18 cellular contexts compared by ENCODE assay signal in the genomic region with DNA sequence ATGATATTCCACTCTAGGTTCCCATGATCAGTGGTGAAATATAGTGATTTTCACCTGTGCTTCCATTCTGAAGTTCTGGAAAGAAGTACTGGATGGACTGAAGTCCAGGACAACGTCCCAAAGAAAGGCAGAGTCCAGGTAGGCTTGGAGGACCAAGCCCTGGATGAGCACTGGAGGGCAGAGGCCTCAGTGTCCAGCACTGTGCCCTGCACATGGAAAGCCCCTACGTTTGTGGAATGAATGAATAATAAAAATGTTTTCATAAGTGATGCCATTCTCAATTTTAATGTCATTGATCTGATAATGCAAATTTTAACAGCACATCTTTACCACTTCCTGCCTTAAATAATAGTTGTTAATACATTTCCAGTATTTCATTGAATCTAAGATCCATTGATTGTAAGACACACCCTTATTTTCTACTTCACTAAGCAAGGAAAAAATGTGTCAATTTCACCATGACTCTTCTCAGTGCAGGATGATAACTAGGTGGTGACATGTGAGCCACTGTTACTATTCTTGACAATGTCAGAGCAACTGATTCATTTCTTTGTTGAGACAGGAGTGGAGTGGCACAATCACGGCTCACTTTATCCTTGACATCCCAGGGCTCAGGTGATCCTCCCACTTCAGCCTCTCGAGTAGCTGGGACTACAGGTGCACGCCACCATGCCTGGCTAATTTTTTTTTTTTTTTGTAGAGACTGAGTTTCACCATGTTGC. TPM values are rescaled to one million over a fixed set of nuclear protein-coding genes. Genes with fewer than 3 reads are reported as not detected.
A peak's percentile ranks its signal among the peaks of the same experiment; 100 is the strongest.
DNase-seq lines count a peak whose midpoint lies in the region; ATAC-seq and TF ChIP-seq lines count a peak whose summit lies in the region.
"Had no signal": no experiment of that assay in that cellular context is flagged by ENCODE, and none has a peak within 500 bp of the region (broad histone marks: within the 10 kb centered on the region; RNA-seq: fewer than 3 reads in every experiment).

No MANE protein-coding gene starts in this region.

- no peaks in the 10 kb centered on the region for H3K27me3 Mint-ChIP-seq in CD4-positive, alpha-beta memory T cell
- no peaks in the 10 kb centered on the region for H3K27me3 Mint-ChIP-seq in activated CD8-positive, alpha-beta memory T cell treated with anti-CD3 and anti-CD28 coated beads, Interleukin-2, amount 10 ng/mL, durations not matched to agents 7 days and 5 days
- peaks cover 7% of the 10 kb centered on the region for H3K27me3 Mint-ChIP-seq in neural progenitor cell (ENCODE audit: insufficient read depth, low read depth)
- H3K27me3 Mint-ChIP-seq: B cell; CD8-positive, alpha-beta memory T cell had no signal

- no peaks in the 10 kb centered on the region for H4K20me1 ChIP-seq in neural progenitor cell (ENCODE audit: low read depth)

- H3K27ac ChIP-seq in CD4-positive, alpha-beta memory T cell (ENCODE audit: low read depth, low read length), result no peak overlapping the region
- H3K27ac ChIP-seq in neural progenitor cell, result no peak overlapping the region
- H3K27ac ChIP-seq: KMS-11 had no signal

- no peak overlapping the region for H3K4me3 Mint-ChIP-seq in CD4-positive, alpha-beta memory T cell
- H3K4me3 Mint-ChIP-seq in activated CD8-positive, alpha-beta memory T cell treated with anti-CD3 and anti-CD28 coated beads, Interleukin-2, amount 10 ng/mL, durations not matched to agents 7 days and 5 days, result no peak overlapping the region
- peak overlapping the region; percentile 3 for H3K4me3 Mint-ChIP-seq in neural progenitor cell
- H3K4me3 Mint-ChIP-seq: B cell; CD8-positive, alpha-beta memory T cell had no signal

- no peaks in the 10 kb centered on the region for H3K79me2 ChIP-seq in neural progenitor cell (ENCODE audit: low read depth)

- H3K36me3 Mint-ChIP-seq in CD4-positive, alpha-beta memory T cell, result peaks cover 5 to 6% of the 10 kb centered on the region in 2 donors
- H3K36me3 Mint-ChIP-seq in activated CD8-positive, alpha-beta memory T cell treated with anti-CD3 and anti-CD28 coated beads, Interleukin-2, amount 10 ng/mL, durations not matched to agents 7 days and 5 days, result no peaks in the 10 kb centered on the region
- peaks cover 4% of the 10 kb centered on the region for H3K36me3 Mint-ChIP-seq in neural progenitor cell

- DNase-seq in activated CD8-positive, alpha-beta memory T cell treated with anti-CD3 and anti-CD28 coated beads for 24 hours, result peak; percentile 24
- no peak for DNase-seq in activated CD8-positive, alpha-beta memory T cell treated with anti-CD3 and anti-CD28 coated beads, Interleukin-2, amount 50 U/mL, for 4 hours
- DNase-seq in CD4-positive, alpha-beta memory T cell, result no peak
- no peak for DNase-seq in activated CD8-positive, alpha-beta memory T cell treated with anti-CD3 and anti-CD28 coated beads, Interleukin-2, amount 10 ng/mL, durations not matched to agents 7 days and 5 days
- DNase-seq in neural progenitor cell (ENCODE audit: low spot score), result no peak
- no peak for DNase-seq in 8988T
- DNase-seq: ACHN; CD8-positive, alpha-beta memory T cell; NCI-H1092; NCI-H2227 treated with DMSO at 0.1 percent for 48 hours; NCI-H526; NK-92 treated with Interleukin-12 subunit alpha and Interleukin-12 subunit beta, amount 100 ng/mL, for 24 hours; OCI-M1; RPMI8226 had no signal

- H2AFZ ChIP-seq in neural progenitor cell (replicated peaks), result no peak overlapping the region

- no peak overlapping the region for H3K4me3 ChIP-seq in CD4-positive, alpha-beta memory T cell (ENCODE audit: low read length in 2 of 2)
- no peak overlapping the region for H3K4me3 ChIP-seq in neural progenitor cell

- H3F3A ChIP-seq in neural progenitor cell (ENCODE audit: low read depth), result no peaks in the 10 kb centered on the region

- H3K27me3 ChIP-seq in CD4-positive, alpha-beta memory T cell (ENCODE audit: insufficient read depth, low read length), result no peaks in the 10 kb centered on the region
- no peaks in the 10 kb centered on the region for H3K27me3 ChIP-seq in neural progenitor cell

- intact Hi-C loops in CD4-positive, alpha-beta memory T cell (cut with micrococcal nuclease), result no loop called here

- H3K9me3 Mint-ChIP-seq in CD4-positive, alpha-beta memory T cell, result peaks cover 0 to 5% (median 0%) of the 10 kb centered on the region in 8 donors
- H3K9me3 Mint-ChIP-seq in activated CD8-positive, alpha-beta memory T cell treated with anti-CD3 and anti-CD28 coated beads, Interleukin-2, amount 10 ng/mL, durations not matched to agents 7 days and 5 days (ENCODE audit: low read depth), result no peaks in the 10 kb centered on the region
- H3K9me3 Mint-ChIP-seq in neural progenitor cell, result no peaks in the 10 kb centered on the region
- H3K9me3 Mint-ChIP-seq: CD8-positive, alpha-beta memory T cell had no signal

- TF ChIP-seq CTCF in neural progenitor cell (IDR thresholded peaks at IDR 0.05), result no peak

- H3K9me3 ChIP-seq in CD4-positive, alpha-beta memory T cell (ENCODE audit: control insufficient read depth in 1 of 2, low read length in 2 of 2), result no peaks in the 10 kb centered on the region
- H3K9me3 ChIP-seq in neural progenitor cell (ENCODE audit: low read depth), result no peaks in the 10 kb centered on the region

- H3K4me1 Mint-ChIP-seq in CD4-positive, alpha-beta memory T cell, result peaks cover 0 to 5% (median 2%) of the 10 kb centered on the region in 4 donors
- peaks cover 4% of the 10 kb centered on the region for H3K4me1 Mint-ChIP-seq in activated CD8-positive, alpha-beta memory T cell treated with anti-CD3 and anti-CD28 coated beads, Interleukin-2, amount 10 ng/mL, durations not matched to agents 7 days and 5 days
- H3K4me1 Mint-ChIP-seq in neural progenitor cell, result no peaks in the 10 kb centered on the region
- H3K4me1 Mint-ChIP-seq: B cell had no signal

- H3K36me3 ChIP-seq in CD4-positive, alpha-beta memory T cell (ENCODE audit: insufficient read depth, low read length), result no peaks in the 10 kb centered on the region
- no peaks in the 10 kb centered on the region for H3K36me3 ChIP-seq in neural progenitor cell

- POLR2A ChIA-PET in CD4-positive, alpha-beta memory T cell (lab: Charles Lee; ENCODE audit: partially characterized antibody), result no interaction called here

- no peak overlapping the region for H3K9ac ChIP-seq in neural progenitor cell
- H3K9ac ChIP-seq: KMS-11 had no signal

- CTCF ChIA-PET in CD4-positive, alpha-beta memory T cell (lab: Charles Lee; ENCODE audit: partially characterized antibody), result no interaction called here
- CTCF ChIA-PET in activated CD8-positive, alpha-beta memory T cell treated with anti-CD3 and anti-CD28 coated beads, Interleukin-2, amount 10 ng/mL, durations not matched to agents 7 days and 5 days (lab: Charles Lee), result no interaction called here

- no peak overlapping the region for H3K4me2 ChIP-seq in neural progenitor cell
- H3K4me2 ChIP-seq: KMS-11 had no signal

- peak overlapping the region in 4 of 7 donors; percentile 18 to 74 (median 48) for H3K27ac Mint-ChIP-seq in CD4-positive, alpha-beta memory T cell
- no peak overlapping the region for H3K27ac Mint-ChIP-seq in activated CD8-positive, alpha-beta memory T cell treated with anti-CD3 and anti-CD28 coated beads, Interleukin-2, amount 10 ng/mL, durations not matched to agents 7 days and 5 days
- no peak overlapping the region for H3K27ac Mint-ChIP-seq in neural progenitor cell
- H3K27ac Mint-ChIP-seq: B cell had no signal

- no peaks in the 10 kb centered on the region for H3K4me1 ChIP-seq in CD4-positive, alpha-beta memory T cell (ENCODE audit: insufficient read depth, low read length)
- no peaks in the 10 kb centered on the region for H3K4me1 ChIP-seq in neural progenitor cell

- ATAC-seq in activated CD8-positive, alpha-beta memory T cell treated with anti-CD3 and anti-CD28 coated beads, Interleukin-2, amount 10 ng/mL, durations not matched to agents 7 days and 5 days, result peak; percentile 23
- ATAC-seq in GM19351 (IDR thresholded peaks at IDR 0.05; ENCODE audit: unreplicated experiment), result no peak
- ATAC-seq: HepG2 had no signal

RNA-seq across cellular contexts. Expression of a gene that starts 35.2 kb away (rescaled TPM):
- total RNA-seq in CD4-positive, alpha-beta memory T cell, result 10 to 100 TPM; 42.6 to 43.5 TPM
- 1 to 10 TPM; 2.7 to 8.0 TPM for polyA plus RNA-seq in CD4-positive, alpha-beta memory T cell
- total RNA-seq in activated CD8-positive, alpha-beta memory T cell treated with anti-CD3 and anti-CD28 coated beads, Interleukin-2, amount 10 ng/mL, durations not matched to agents 7 days and 5 days, result 10 to 100 TPM; 14.8 to 15.5 TPM
- 5.5 and 12.0 TPM in 2 replicates for total RNA-seq in neural progenitor cell (ENCODE audit: low replicate concordance)

RNA-seq across cellular contexts. Expression of a gene that starts 57.7 kb away (rescaled TPM):
- total RNA-seq in CD4-positive, alpha-beta memory T cell, result 10 to 100 TPM; 21.5 to 24.0 TPM
- polyA plus RNA-seq in CD4-positive, alpha-beta memory T cell, result 1 to 10 TPM; 4.5 to 9.3 TPM
- total RNA-seq in activated CD8-positive, alpha-beta memory T cell treated with anti-CD3 and anti-CD28 coated beads, Interleukin-2, amount 10 ng/mL, durations not matched to agents 7 days and 5 days, result 10 to 100 TPM; 12.8 to 14.2 TPM
- 11.2 and 15.7 TPM in 2 replicates for total RNA-seq in neural progenitor cell (ENCODE audit: low replicate concordance)

Comparison
In these comparisons a context has a peak if more than half of its experiments do, and no peak if none do; other contexts are left out.
1. H3K27ac Mint-ChIP-seq: peak in CD4-positive, alpha-beta memory T cell (4 of 7); none in activated CD8-positive, alpha-beta memory T cell treated with anti-CD3 and anti-CD28 coated beads, Interleukin-2, amount 10 ng/mL, durations not matched to agents 7 days and 5 days (single experiment) and neural progenitor cell (single experiment).